8 cellular contexts compared by ENCODE assay signal in the genomic region with DNA sequence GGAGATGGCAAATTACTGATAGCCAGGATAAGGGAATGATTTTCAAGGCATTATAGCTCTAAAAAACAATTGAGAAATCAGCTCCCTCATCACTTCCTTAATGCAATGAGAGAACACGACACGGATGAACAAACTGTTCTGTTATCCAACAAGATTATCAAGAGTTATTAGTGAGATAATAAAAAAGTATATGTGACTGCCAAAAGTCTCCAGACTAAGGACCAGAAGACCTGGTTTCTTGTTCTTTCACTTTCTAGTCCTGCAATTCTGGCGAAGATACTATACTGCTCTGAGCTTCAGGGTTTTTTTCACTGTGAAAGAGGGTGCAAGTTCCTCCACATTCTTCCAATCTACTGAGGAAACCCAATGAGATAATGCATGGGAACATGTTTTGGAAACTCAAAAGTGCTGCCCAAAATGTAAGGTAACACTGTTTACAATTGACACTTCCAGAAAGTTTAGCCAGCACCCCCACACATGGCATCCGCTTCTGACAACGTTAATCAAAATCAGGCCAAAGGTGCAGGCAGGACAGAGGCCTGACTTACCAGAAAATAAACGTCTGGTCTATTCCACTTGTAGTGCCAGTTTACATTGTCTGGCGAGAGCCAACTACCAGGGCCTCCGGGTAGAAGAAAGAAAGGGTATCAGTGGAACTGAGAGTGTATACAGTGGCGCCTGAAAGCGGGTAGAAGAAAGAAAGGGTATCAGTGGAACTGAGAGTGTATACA. TPM values are rescaled to one million over a fixed set of nuclear protein-coding genes. Genes with fewer than 3 reads are reported as not detected.
DNase-seq lines count a peak whose midpoint lies in the region; ATAC-seq and TF ChIP-seq lines count a peak whose summit lies in the region.

No MANE protein-coding gene starts in this region.

- no peaks in the 10 kb centered on the region for H3K9me3 Mint-ChIP-seq in osteocyte (ENCODE audit: unreplicated experiment)

- H3K4me3 ChIP-seq in OCI-LY3 (ENCODE audit: low read length): peak overlapping the region; percentile 86
- H3K4me3 ChIP-seq in endocrine pancreas (ENCODE audit: control insufficient read depth, insufficient read depth, low read length): peak overlapping the region; percentile 48

- H3K79me2 ChIP-seq in OCI-LY3 (ENCODE audit: low read length): no peaks in the 10 kb centered on the region; the same call in 1 of the 2 replicates

- peak overlapping the region; percentile 92 for H3K4me2 ChIP-seq in OCI-LY3 (ENCODE audit: low read length)

- H3K4me1 Mint-ChIP-seq in osteocyte (ENCODE audit: unreplicated experiment): peaks cover 9% of the 10 kb centered on the region

- no peak for TF ChIP-seq CTCF in OCI-LY3 (IDR thresholded peaks at IDR 0.05; ENCODE audit: low read depth, low read length)
- no peak for TF ChIP-seq CTCF in osteocyte (IDR thresholded peaks at IDR 0.05)

- peak; percentile 17 for DNase-seq in ELF-1 (ENCODE audit: low read depth, low spot score)
- DNase-seq in osteocyte (ENCODE audit: extremely low spot score, unreplicated experiment): no peak
- no peak for DNase-seq in NCI-H69 (lab: John Stamatoyannopoulos, UW)

- peak overlapping the region; percentile 98 for H2AFZ ChIP-seq in OCI-LY3 (ENCODE audit: low read depth, low read length)

- H3K9me3 ChIP-seq in OCI-LY3 (ENCODE audit: insufficient read depth, low read length): no peaks in the 10 kb centered on the region
- no peaks in the 10 kb centered on the region for H3K9me3 ChIP-seq in endocrine pancreas (ENCODE audit: control insufficient read depth, low read length)

- no peaks in the 10 kb centered on the region for H4K20me1 ChIP-seq in OCI-LY3 (ENCODE audit: insufficient read depth, low read length)

- peak overlapping the region; percentile 95 for H3K27ac ChIP-seq in OCI-LY3 (ENCODE audit: low read length)

- H3K9ac ChIP-seq in OCI-LY3 (ENCODE audit: low read length) (peak overlapping the region; percentile 73), endocrine pancreas (ENCODE audit: control insufficient read depth, insufficient read depth, low read length) (no peak overlapping the region)

- H3K27me3 ChIP-seq in OCI-LY3 (ENCODE audit: low read depth, low read length) (no peaks in the 10 kb centered on the region), endocrine pancreas (ENCODE audit: control insufficient read depth, insufficient read depth, low read length) (no peaks in the 10 kb centered on the region)

- H3K4me1 ChIP-seq in OCI-LY3 (ENCODE audit: low read length) (peaks cover 22% of the 10 kb centered on the region), endocrine pancreas (ENCODE audit: control insufficient read depth, insufficient read depth, low read length) (no peaks in the 10 kb centered on the region)

- H3K36me3 Mint-ChIP-seq in osteocyte (ENCODE audit: unreplicated experiment): no peaks in the 10 kb centered on the region

- peak overlapping the region; percentile 29 for H3K4me3 Mint-ChIP-seq in osteocyte (ENCODE audit: unreplicated experiment)

- peaks cover 4% of the 10 kb centered on the region for H3K27me3 Mint-ChIP-seq in osteocyte (ENCODE audit: unreplicated experiment)

- ATAC-seq in HG02938 (IDR thresholded peaks at IDR 0.05; ENCODE audit: unreplicated experiment) (no peak), HG03571 (IDR thresholded peaks at IDR 0.05; ENCODE audit: unreplicated experiment) (no peak), HG03378 (IDR thresholded peaks at IDR 0.05; ENCODE audit: unreplicated experiment) (no peak)

- H3K36me3 ChIP-seq in OCI-LY3 (replicated peaks; ENCODE audit: low read depth, low read length) (peaks cover 4% of the 10 kb centered on the region), endocrine pancreas (ENCODE audit: control insufficient read depth, insufficient read depth, low read length) (no peaks in the 10 kb centered on the region)

- no peak overlapping the region for H3K27ac Mint-ChIP-seq in osteocyte (ENCODE audit: unreplicated experiment)

RNA-seq across cellular contexts. Expression of gene KANK1, which starts 35.6 kb away (rescaled TPM):
- 3.5 and 3.7 TPM in 2 replicates for total RNA-seq in osteocyte
